1 cellular context compared by ENCODE assay signal in genomic region chr9:86275962-86276361, GRCh38.
TF ChIP-seq lines count a peak whose summit lies in the region.

No MANE protein-coding gene starts in this region.

TF ChIP-seq in WTC11, 78 proteins besides CTCF, POLR2A, EP300 and RAD21 (continued from another document):
- TF ChIP-seq ATF6 (CRISPR knock-in tag; IDR thresholded peaks at IDR 0.05) (no peak), ERG (CRISPR knock-in tag; IDR thresholded peaks at IDR 0.05) (no peak), OVOL2 (CRISPR knock-in tag; IDR thresholded peaks at IDR 0.05; ENCODE audit: borderline replicate concordance) (no peak), ZNF138 (CRISPR knock-in tag; conservative IDR thresholded peaks at IDR 0.05) (no peak), ZBTB21 (CRISPR knock-in tag; IDR thresholded peaks at IDR 0.05; ENCODE audit: borderline replicate concordance) (no peak)
TF ChIP-seq in WTC11: peak in this region for 0.
